ENCODE assay signal across 23 cellular contexts in genomic region chr1:224520808-224521207, GRCh38.
DNase-seq lines count a peak whose midpoint lies in the region; TF ChIP-seq lines count a peak whose summit lies in the region.
"Had no signal": no experiment of that assay in that cellular context is flagged by ENCODE, and none has a peak within 500 bp of the region (broad histone marks: within the 10 kb centered on the region; RNA-seq: fewer than 3 reads in every experiment).

No MANE protein-coding gene starts in this region.

- H2BK120ac ChIP-seq in trophoblast cell (ENCODE audit: insufficient read depth, low read length, poor library complexity): no peak overlapping the region

- H3K4me3 ChIP-seq in OCI-LY3 (ENCODE audit: low read length) (no peak overlapping the region), trophoblast cell (ENCODE audit: low read depth, low read length) (peak overlapping the region; percentile 20)
- H3K4me3 ChIP-seq: BLaER1, GM12878 had no signal

- H2AK5ac ChIP-seq in trophoblast cell (ENCODE audit: low read length): no peak overlapping the region

- no peak overlapping the region for H3K9ac ChIP-seq in OCI-LY3 (ENCODE audit: low read length)
- no peak overlapping the region for H3K9ac ChIP-seq in trophoblast cell (ENCODE audit: low read length)
- H3K9ac ChIP-seq: BLaER1 had no signal

- CTCF ChIA-PET in HEK293T (lab: Yijun Ruan, JAX): no interaction called here

- H3K23ac ChIP-seq in trophoblast cell (ENCODE audit: low read length): no peak overlapping the region

- POLR2A ChIA-PET in HEK293T (lab: Yijun Ruan, JAX): no interaction called here

- no peak overlapping the region for H4K91ac ChIP-seq in trophoblast cell (ENCODE audit: low read depth, low read length)

- peaks cover 3% of the 10 kb centered on the region for H3K79me1 ChIP-seq in trophoblast cell (ENCODE audit: low read length)

- H3K9me3 ChIP-seq in OCI-LY3 (ENCODE audit: insufficient read depth, low read length) (0 out of 2 replicates have a peak, but pooled peaks cover 4% of the 10 kb centered on the region), trophoblast cell (ENCODE audit: insufficient read depth, low read depth, low read length) (peaks cover 3% of the 10 kb centered on the region)
- H3K9me3 ChIP-seq: BE2C had no signal

- H3K18ac ChIP-seq in trophoblast cell (ENCODE audit: low read length): no peak overlapping the region

- H3K4me2 ChIP-seq in OCI-LY3 (ENCODE audit: low read length): peak overlapping the region; percentile 17
- no peak overlapping the region for H3K4me2 ChIP-seq in trophoblast cell (ENCODE audit: low read length)
- H3K4me2 ChIP-seq: BLaER1 had no signal

- H3K36me3 ChIP-seq in OCI-LY3 (replicated peaks; ENCODE audit: low read depth, low read length) (no peaks in the 10 kb centered on the region), trophoblast cell (ENCODE audit: control insufficient read depth in 1 of 2, insufficient read depth in 2 of 2, low read length in 2 of 2) (no peaks in the 10 kb centered on the region)
- H3K36me3 ChIP-seq: BE2C, BLaER1 had no signal

- no peak overlapping the region for H2BK12ac ChIP-seq in trophoblast cell (ENCODE audit: low read length)

- no peak overlapping the region for H4K8ac ChIP-seq in trophoblast cell (ENCODE audit: low read depth, low read length)

- no peak overlapping the region for H3K14ac ChIP-seq in trophoblast cell (ENCODE audit: low read length)

- no peak overlapping the region for H2BK5ac ChIP-seq in trophoblast cell (ENCODE audit: low read depth, low read length, poor library complexity)

- DNase-seq in HEK293T (ENCODE audit: extremely low spot score): no peak
- no peak for DNase-seq in trophoblast cell
- no peak for DNase-seq in stimulated activated CD4-positive, alpha-beta T cell treated with anti-CD3 and anti-CD28 coated beads, Interleukin-4, amount 100 ng/mL, for 24 hours
- DNase-seq in activated T-cell treated with anti-CD3 and anti-CD28 coated beads for 4 hours: no peak
- no peak for DNase-seq in NCI-H146 treated with DMSO at 0.1 percent for 48 hours (lab: John Stamatoyannopoulos, UW; ENCODE audit: unreplicated experiment)
- DNase-seq: 8988T; ACHN; BE2C; C1 segment of cervical spinal cord; CD4-positive, alpha-beta memory T cell; CD4-positive, CD25-positive, alpha-beta regulatory T cell; CD8-positive, alpha-beta memory T cell; COR-L47; DMS 273 treated with DMSO at 0.1 percent for 48 hours; DMS153; DMS53; DMS79; DND-41; EL; GDM1 had no signal

- H3K27ac ChIP-seq in OCI-LY3 (ENCODE audit: low read length): no peak overlapping the region
- no peak overlapping the region for H3K27ac ChIP-seq in trophoblast cell (ENCODE audit: low read depth, low read length)
- H3K27ac ChIP-seq: BLaER1 had no signal

- H3K4ac ChIP-seq in trophoblast cell (ENCODE audit: low read depth, low read length): no peak overlapping the region

- H4K12ac ChIP-seq in trophoblast cell (ENCODE audit: low read depth, low read length): no peak overlapping the region

- no CpG with 5 or more reads among the region's 4 CpGs for WGBS in trophoblast cell (ENCODE audit: extremely low coverage, insufficient coverage, insufficient read length)

- H3K27me3 ChIP-seq in OCI-LY3 (ENCODE audit: low read depth, low read length) (no peaks in the 10 kb centered on the region), trophoblast cell (ENCODE audit: insufficient read depth, low read length) (no peaks in the 10 kb centered on the region)
- H3K27me3 ChIP-seq: BE2C, BLaER1 had no signal

- H3K79me2 ChIP-seq in OCI-LY3 (ENCODE audit: low read length): no peaks in the 10 kb centered on the region
- H3K79me2 ChIP-seq in trophoblast cell (ENCODE audit: control insufficient read depth, insufficient read depth, low read length, poor library complexity): no peaks in the 10 kb centered on the region

- H4K20me1 ChIP-seq in OCI-LY3 (ENCODE audit: insufficient read depth, low read length): no peaks in the 10 kb centered on the region
- H4K20me1 ChIP-seq: BLaER1 had no signal

- H2AFZ ChIP-seq in OCI-LY3 (ENCODE audit: low read depth, low read length): 0 out of 2 replicates have a peak overlapping the region, but pooled peaks have one; percentile 24
- H2AFZ ChIP-seq in trophoblast cell (ENCODE audit: insufficient read depth, low read length, poor library complexity): no peak overlapping the region

- H3K4me1 ChIP-seq in OCI-LY3 (ENCODE audit: low read length) (peaks cover 16% of the 10 kb centered on the region), trophoblast cell (ENCODE audit: control insufficient read depth in 1 of 2, insufficient read depth in 2 of 2, low read length in 2 of 2) (peaks cover 2 to 5% of the 10 kb centered on the region in 2 experiments)
- H3K4me1 ChIP-seq: BLaER1 had no signal

- TF ChIP-seq CTCF in OCI-LY3 (IDR thresholded peaks at IDR 0.05; ENCODE audit: low read depth, low read length): no peak

TF ChIP-seq in HEK293T, 16 proteins besides CTCF, POLR2A, EP300 and RAD21:
- TF ChIP-seq ARNT (IDR thresholded peaks at IDR 0.05): no peak
- peak; percentile 33; the same call in 1 of the 2 replicates for TF ChIP-seq FOXM1 (IDR thresholded peaks at IDR 0.05; ENCODE audit: borderline replicate concordance)
